Comparison of ENCODE assay signal across 24 cellular contexts in the genomic region with DNA sequence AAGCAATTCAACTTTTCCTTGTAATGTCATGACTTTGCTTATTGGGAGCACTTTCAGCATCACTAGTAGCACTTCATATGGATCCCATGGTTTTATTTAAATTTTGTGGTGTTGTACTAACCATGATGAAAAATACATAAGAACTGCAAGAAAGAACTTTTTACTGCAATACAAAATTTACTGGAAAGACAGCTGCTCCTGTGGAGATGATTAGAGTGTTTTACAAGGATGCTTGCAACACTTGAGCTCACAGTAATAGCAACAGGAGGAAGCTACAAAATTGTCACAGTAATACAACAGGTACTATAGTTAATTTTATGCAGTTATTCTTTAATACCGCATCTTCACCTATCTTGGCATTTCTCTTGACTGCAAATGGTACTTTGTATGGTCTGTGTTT.
"Had no signal": no experiment of that assay in that cellular context is flagged by ENCODE, and none has a peak within 500 bp of the region (broad histone marks: within the 10 kb centered on the region; RNA-seq: fewer than 3 reads in every experiment).

No MANE protein-coding gene starts in this region.

- DNase-seq: dermis blood vessel endothelial cell; dorsolateral prefrontal cortex; effector CD4-positive, alpha-beta T cell; effector memory CD4-positive, alpha-beta T cell; foreskin fibroblast; foreskin melanocyte; gastrocnemius medialis; glutamatergic neuron; head of caudate nucleus; heart right ventricle; hippocampal formation; left cardiac atrium; left lung; left ventricle myocardium superior; lower lobe of right lung; mesenchymal stem cell; mucosa of descending colon; naive B cell had no signal

- H3K27me3 ChIP-seq: esophagus muscularis mucosa, gastrocnemius medialis, heart right ventricle, left lung had no signal

- H3K36me3 ChIP-seq: esophagus muscularis mucosa, gastrocnemius medialis, heart right ventricle, left lung, lower lobe of right lung had no signal

- FAIRE-seq: colon, endothelial cell of umbilical vein, islet of Langerhans, keratinocyte had no signal

- H3K4me3 ChIP-seq: coronary artery, dorsolateral prefrontal cortex, esophagus muscularis mucosa, gastrocnemius medialis, heart right ventricle, left lung, lower lobe of right lung, mucosa of descending colon had no signal

- H3K27ac ChIP-seq: coronary artery, dorsolateral prefrontal cortex, esophagus muscularis mucosa, gastrocnemius medialis, heart right ventricle, left lung, lower lobe of right lung had no signal

- H3K9me3 ChIP-seq: esophagus muscularis mucosa, gastrocnemius medialis, heart right ventricle, left lung, lower lobe of right lung, mucosa of descending colon had no signal

- ATAC-seq: gastrocnemius medialis, heart right ventricle, left cardiac atrium, left lung, left ventricle myocardium superior, lower lobe of right lung, mucosa of descending colon had no signal

- H3K4me1 ChIP-seq: gastrocnemius medialis, left lung, lower lobe of right lung had no signal
